In the genomic region with DNA sequence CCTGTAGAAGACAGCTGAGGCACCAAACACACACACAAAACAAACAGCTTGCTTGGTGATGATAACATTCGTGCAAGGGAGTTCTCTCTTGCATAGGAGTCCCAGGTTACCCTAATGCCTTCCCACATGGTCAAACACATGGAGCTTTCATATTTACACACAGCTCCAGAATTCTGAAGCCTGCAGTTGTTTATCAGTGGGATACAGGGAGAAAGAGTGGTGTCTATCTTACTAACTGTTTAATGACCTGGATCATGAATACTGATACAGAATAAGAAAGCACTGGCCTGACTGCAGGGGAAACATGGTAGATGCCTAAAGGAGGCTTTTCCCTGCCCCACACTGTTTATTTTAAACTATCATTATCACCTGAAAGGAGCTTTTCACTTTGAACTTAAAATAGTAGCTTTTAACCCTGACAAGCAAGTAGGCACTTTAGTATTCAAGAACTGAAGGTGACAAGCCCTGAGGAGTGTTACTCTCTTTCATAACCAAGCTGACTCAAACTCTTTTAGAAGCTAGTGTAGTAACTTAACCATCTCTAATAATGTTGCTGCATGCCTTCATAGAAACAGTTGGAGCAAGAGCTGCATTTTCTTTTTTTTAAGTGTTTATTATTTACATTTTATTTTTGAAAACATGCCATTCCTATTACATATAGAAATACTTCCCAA, we compare ENCODE assay signal across 2 cellular contexts.
TF ChIP-seq lines count a peak whose summit lies in the region.

No MANE protein-coding gene starts in this region.

TF ChIP-seq in HepG2, 621 proteins besides CTCF, POLR2A, EP300 and RAD21:
- 0 out of 2 replicates have a peak, but pooled peaks have one; percentile 13 for TF ChIP-seq MNT (IDR thresholded peaks at IDR 0.05)
- TF ChIP-seq DPF2 (CRISPR knock-in tag; IDR thresholded peaks at IDR 0.05; ENCODE audit: borderline replicate concordance, low read depth), result no peak

TF ChIP-seq in K562, 482 proteins besides CTCF, POLR2A, EP300 and RAD21 (continues in another document):
- TF ChIP-seq DPF2 (IDR thresholded peaks at IDR 0.05), result peak; percentile 59
- TF ChIP-seq CBFA2T3 (IDR thresholded peaks at IDR 0.05), result peak; percentile 70
- TF ChIP-seq MEF2D (tag; conservative IDR thresholded peaks at IDR 0.05; ENCODE audit: low read depth), result no peak
- TF ChIP-seq ZKSCAN1 (IDR thresholded peaks at IDR 0.05; ENCODE audit: low read depth, low read length), result no peak
- TF ChIP-seq FOXK1 (CRISPR knock-in tag; IDR thresholded peaks at IDR 0.05; ENCODE audit: borderline replicate concordance), result no peak
- TF ChIP-seq THRA (IDR thresholded peaks at IDR 0.05), result no peak
- no peak for TF ChIP-seq ADNP (tag; IDR thresholded peaks at IDR 0.05)
- no peak for TF ChIP-seq ESRRA (IDR thresholded peaks at IDR 0.05; ENCODE audit: borderline replicate concordance, low read depth)
- TF ChIP-seq SMAD2 (IDR thresholded peaks at IDR 0.05; ENCODE audit: low read depth, low read length), result no peak
- no peak for TF ChIP-seq ZBTB8A (IDR thresholded peaks at IDR 0.05; ENCODE audit: partially characterized antibody)
- no peak for TF ChIP-seq RHOXF2B (CRISPR knock-in tag; conservative IDR thresholded peaks at IDR 0.05)
- TF ChIP-seq PRMT5 (CRISPR knock-in tag; IDR thresholded peaks at IDR 0.05), result no peak
- TF ChIP-seq GABPB1 (CRISPR knock-in tag; IDR thresholded peaks at IDR 0.05), result no peak
- no peak for TF ChIP-seq ZNF384 (IDR thresholded peaks at IDR 0.05; ENCODE audit: low read depth, low read length)
- TF ChIP-seq ARID1B (IDR thresholded peaks at IDR 0.05), result peak; percentile 70
- no peak for TF ChIP-seq TAF7 (tag; IDR thresholded peaks at IDR 0.05)
- 0 out of 2 replicates have a peak, but pooled peaks have one; percentile 31 for TF ChIP-seq L3MBTL2 (IDR thresholded peaks at IDR 0.05)
- TF ChIP-seq FIP1L1 (IDR thresholded peaks at IDR 0.05; ENCODE audit: low read depth, low read length, poor library complexity, severe bottlenecking), result no peak
- TF ChIP-seq ARID2 (IDR thresholded peaks at IDR 0.05), result no peak
- no peak for TF ChIP-seq ZC3H11A (IDR thresholded peaks at IDR 0.05; ENCODE audit: low read depth, low read length)
- no peak for TF ChIP-seq ZNF75A (CRISPR knock-in tag; IDR thresholded peaks at IDR 0.05)
- peak; percentile 57 for TF ChIP-seq TAL1 (IDR thresholded peaks at IDR 0.05)
- no peak for TF ChIP-seq SIRT6 (IDR thresholded peaks at IDR 0.05; ENCODE audit: low read depth, low read length)
- TF ChIP-seq HIVEP1 (CRISPR knock-in tag; IDR thresholded peaks at IDR 0.05), result no peak
- no peak for TF ChIP-seq ZFP91 (CRISPR knock-in tag; IDR thresholded peaks at IDR 0.05)
- no peak for TF ChIP-seq CTCFL (IDR thresholded peaks at IDR 0.05; ENCODE audit: borderline replicate concordance, insufficient read depth, low read depth, low read length, poor library complexity, severe bottlenecking)
- TF ChIP-seq FOXK2 (conservative IDR thresholded peaks at IDR 0.05 in 1 of 2, IDR thresholded peaks at IDR 0.05 in 1 of 2; ENCODE audit: low read depth in 2 of 2), result peak; percentile 84 to 88
- TF ChIP-seq NCOR1 (IDR thresholded peaks at IDR 0.05), result 0 out of 2 replicates have a peak, but pooled peaks have one; percentile 28
- peak; percentile 58; the same call in 1 of the 2 replicates for TF ChIP-seq TCF3 (CRISPR knock-in tag; IDR thresholded peaks at IDR 0.05)
- TF ChIP-seq, protein P1, sequence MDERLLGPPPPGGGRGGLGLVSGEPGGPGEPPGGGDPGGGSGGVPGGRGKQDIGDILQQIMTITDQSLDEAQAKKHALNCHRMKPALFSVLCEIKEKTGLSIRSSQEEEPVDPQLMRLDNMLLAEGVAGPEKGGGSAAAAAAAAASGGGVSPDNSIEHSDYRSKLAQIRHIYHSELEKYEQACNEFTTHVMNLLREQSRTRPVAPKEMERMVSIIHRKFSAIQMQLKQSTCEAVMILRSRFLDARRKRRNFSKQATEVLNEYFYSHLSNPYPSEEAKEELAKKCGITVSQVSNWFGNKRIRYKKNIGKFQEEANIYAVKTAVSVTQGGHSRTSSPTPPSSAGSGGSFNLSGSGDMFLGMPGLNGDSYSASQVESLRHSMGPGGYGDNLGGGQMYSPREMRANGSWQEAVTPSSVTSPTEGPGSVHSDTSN (CRISPR knock-in tag; IDR thresholded peaks at IDR 0.05; ENCODE audit: low read depth), result no peak
- TF ChIP-seq, protein P1 (tag; conservative IDR thresholded peaks at IDR 0.05; ENCODE audit: low read depth), result no peak
- TF ChIP-seq FOXM1 (IDR thresholded peaks at IDR 0.05; ENCODE audit: low read depth), result no peak
- no peak for TF ChIP-seq FOXM1 (CRISPR knock-in tag; IDR thresholded peaks at IDR 0.05; ENCODE audit: low read depth)
- no peak for TF ChIP-seq SETDB1 (IDR thresholded peaks at IDR 0.05; ENCODE audit: low read length)
- no peak for TF ChIP-seq BRCA1 (IDR thresholded peaks at IDR 0.05)
- no peak for TF ChIP-seq BRCA1 (CRISPR knock-in tag; IDR thresholded peaks at IDR 0.05)
- no peak for TF ChIP-seq ETS2 (tag; IDR thresholded peaks at IDR 0.05; ENCODE audit: borderline replicate concordance, poor library complexity, severe bottlenecking)
- TF ChIP-seq ELF2 (CRISPR knock-in tag; IDR thresholded peaks at IDR 0.05), result no peak
- TF ChIP-seq TEAD4 (IDR thresholded peaks at IDR 0.05; ENCODE audit: low read length), result no peak
- TF ChIP-seq TEAD4 (CRISPR knock-in tag; IDR thresholded peaks at IDR 0.05; ENCODE audit: borderline replicate concordance), result no peak
- 0 out of 2 replicates have a peak, but pooled peaks have one; percentile 23 for TF ChIP-seq MTA2 (IDR thresholded peaks at IDR 0.05; ENCODE audit: low read depth)
- no peak for TF ChIP-seq ETV5 (CRISPR knock-in tag; IDR thresholded peaks at IDR 0.05; ENCODE audit: low read depth)
- TF ChIP-seq HMG20A (CRISPR knock-in tag; conservative IDR thresholded peaks at IDR 0.05), result no peak
- TF ChIP-seq NFYB (IDR thresholded peaks at IDR 0.05; ENCODE audit: extremely low read depth, insufficient read length), result no peak
- no peak for TF ChIP-seq HSF4 (CRISPR knock-in tag; IDR thresholded peaks at IDR 0.05; ENCODE audit: borderline replicate concordance)
- TF ChIP-seq, protein P2, sequence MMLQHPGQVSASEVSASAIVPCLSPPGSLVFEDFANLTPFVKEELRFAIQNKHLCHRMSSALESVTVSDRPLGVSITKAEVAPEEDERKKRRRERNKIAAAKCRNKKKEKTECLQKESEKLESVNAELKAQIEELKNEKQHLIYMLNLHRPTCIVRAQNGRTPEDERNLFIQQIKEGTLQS (IDR thresholded peaks at IDR 0.05), result no peak
- TF ChIP-seq, protein P2 (CRISPR knock-in tag; conservative IDR thresholded peaks at IDR 0.05), result no peak
- no peak for TF ChIP-seq MCM2 (IDR thresholded peaks at IDR 0.05; ENCODE audit: low read depth)
- no peak for TF ChIP-seq SIN3B (IDR thresholded peaks at IDR 0.05; ENCODE audit: low read depth)
- TF ChIP-seq, protein P3, sequence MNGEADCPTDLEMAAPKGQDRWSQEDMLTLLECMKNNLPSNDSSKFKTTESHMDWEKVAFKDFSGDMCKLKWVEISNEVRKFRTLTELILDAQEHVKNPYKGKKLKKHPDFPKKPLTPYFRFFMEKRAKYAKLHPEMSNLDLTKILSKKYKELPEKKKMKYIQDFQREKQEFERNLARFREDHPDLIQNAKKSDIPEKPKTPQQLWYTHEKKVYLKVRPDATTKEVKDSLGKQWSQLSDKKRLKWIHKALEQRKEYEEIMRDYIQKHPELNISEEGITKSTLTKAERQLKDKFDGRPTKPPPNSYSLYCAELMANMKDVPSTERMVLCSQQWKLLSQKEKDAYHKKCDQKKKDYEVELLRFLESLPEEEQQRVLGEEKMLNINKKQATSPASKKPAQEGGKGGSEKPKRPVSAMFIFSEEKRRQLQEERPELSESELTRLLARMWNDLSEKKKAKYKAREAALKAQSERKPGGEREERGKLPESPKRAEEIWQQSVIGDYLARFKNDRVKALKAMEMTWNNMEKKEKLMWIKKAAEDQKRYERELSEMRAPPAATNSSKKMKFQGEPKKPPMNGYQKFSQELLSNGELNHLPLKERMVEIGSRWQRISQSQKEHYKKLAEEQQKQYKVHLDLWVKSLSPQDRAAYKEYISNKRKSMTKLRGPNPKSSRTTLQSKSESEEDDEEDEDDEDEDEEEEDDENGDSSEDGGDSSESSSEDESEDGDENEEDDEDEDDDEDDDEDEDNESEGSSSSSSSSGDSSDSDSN (IDR thresholded peaks at IDR 0.05; ENCODE audit: borderline replicate concordance in 1 of 2, low read depth in 2 of 2, low read length in 2 of 2), result no peak
- TF ChIP-seq ATF7 (IDR thresholded peaks at IDR 0.05), result no peak
- TF ChIP-seq CBFA2T2 (conservative IDR thresholded peaks at IDR 0.05), result peak; percentile 44; the same call in 1 of the 2 replicates
- no peak for TF ChIP-seq DNMT1 (IDR thresholded peaks at IDR 0.05)
- no peak for TF ChIP-seq ZBTB33 (CRISPR knock-in tag; IDR thresholded peaks at IDR 0.05)
- TF ChIP-seq MYC (IDR thresholded peaks at IDR 0.05; ENCODE audit: low read depth, low read length), result peak; percentile 48; the same call in 1 of the 2 replicates
- no peak for TF ChIP-seq MYC (CRISPR knock-in tag; IDR thresholded peaks at IDR 0.05; ENCODE audit: borderline replicate concordance, low read depth)
- no peak for TF ChIP-seq CREM (IDR thresholded peaks at IDR 0.05; ENCODE audit: low read depth)
- TF ChIP-seq HOXB6 (CRISPR knock-in tag; IDR thresholded peaks at IDR 0.05; ENCODE audit: borderline replicate concordance), result no peak
- TF ChIP-seq ZNF707 (CRISPR knock-in tag; conservative IDR thresholded peaks at IDR 0.05), result no peak
- TF ChIP-seq HMBOX1 (IDR thresholded peaks at IDR 0.05), result no peak
